ENCODE assay signal across 8 cellular contexts in the genomic region with DNA sequence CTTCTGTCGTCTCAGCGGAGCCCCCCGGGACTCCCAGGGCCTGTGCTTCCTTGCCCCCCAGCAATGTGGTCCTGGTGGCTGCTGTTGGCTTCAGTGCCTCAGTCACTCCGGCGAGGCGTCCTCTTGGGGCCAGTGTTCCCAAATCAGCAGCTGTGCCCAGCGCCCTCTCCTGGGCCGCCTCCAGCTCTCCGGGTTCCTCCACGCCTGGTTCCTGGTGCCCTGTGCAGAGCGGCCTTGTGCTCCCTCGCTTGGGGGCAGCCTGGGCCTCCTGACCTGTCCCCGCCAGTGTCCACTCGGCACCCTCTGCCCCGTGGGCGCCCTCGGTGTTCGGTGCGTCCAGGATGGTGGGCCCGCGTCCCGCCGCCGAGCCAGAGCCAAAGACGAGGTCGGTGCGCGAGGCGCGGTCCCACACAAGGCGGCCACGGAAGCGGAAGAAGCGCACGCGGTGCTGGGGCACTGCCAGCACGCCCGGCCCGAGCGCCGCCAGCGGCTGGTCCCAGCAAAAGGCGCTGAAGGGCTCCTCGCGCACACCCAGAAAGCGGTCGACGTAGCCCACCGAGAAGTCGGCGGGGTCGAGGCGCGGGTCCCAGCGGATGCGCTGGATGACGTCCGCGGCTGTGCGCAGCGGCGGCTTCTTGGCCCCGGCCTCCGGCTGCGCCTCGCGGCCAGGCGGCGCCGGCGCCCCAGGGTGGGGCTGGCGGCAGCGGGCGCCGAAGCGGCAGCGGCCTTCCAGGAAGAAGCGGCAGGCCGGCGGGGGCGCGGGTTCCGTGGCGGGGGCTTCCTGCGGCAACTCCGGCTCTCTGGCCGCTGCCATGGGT. TPM values are rescaled to one million over a fixed set of nuclear protein-coding genes. Genes with fewer than 3 reads are reported as not detected.
DNase-seq lines count a peak whose midpoint lies in the region; ATAC-seq and TF ChIP-seq lines count a peak whose summit lies in the region.

No MANE protein-coding gene starts in this region.

- H3K9me3 Mint-ChIP-seq in activated naive CD4-positive, alpha-beta T cell treated with anti-CD3 and anti-CD28 coated beads, Interleukin-2, amount 50 U/mL, for 72 hours = no peaks in the 10 kb centered on the region

- peak; percentile 16 for TF ChIP-seq CTCF in AG09319 (IDR thresholded peaks at IDR 0.05; ENCODE audit: low read depth, low read length)
- peak; percentile 25 for TF ChIP-seq CTCF in cardiac muscle cell (IDR thresholded peaks at IDR 0.05; ENCODE audit: low read depth, low read length)

- 0 out of 2 replicates have a peak, but pooled peaks cover 5% of the 10 kb centered on the region for H3K9me3 ChIP-seq in SJSA1 (replicated peaks)
- H3K9me3 ChIP-seq in cardiac muscle cell (ENCODE audit: low read depth) = no peaks in the 10 kb centered on the region

- DNase-seq in AG09319 (ENCODE audit: extremely low read depth, low read depth) = no peak
- peak in 1 of 2 experiments; percentile 78 for DNase-seq in SJSA1 (ENCODE audit: low read depth in 1 of 2, low spot score in 2 of 2)
- DNase-seq in activated naive CD4-positive, alpha-beta T cell treated with anti-CD3 and anti-CD28 coated beads, Interleukin-2, amount 50 U/mL, for 72 hours (ENCODE audit: low spot score in 2 of 2) = peak; percentile 72 to 78
- DNase-seq in cardiac muscle cell (ENCODE audit: low read depth in 1 of 2, low spot score in 1 of 2) = peak; percentile 64 to 81
- peak in 8 of 10 donors; percentile 39 to 93 (median 60) for DNase-seq in posterior cingulate gyrus
- DNase-seq in COR-L47 (lab: John Stamatoyannopoulos, UW) = no peak

- H3K27ac Mint-ChIP-seq in activated naive CD4-positive, alpha-beta T cell treated with anti-CD3 and anti-CD28 coated beads, Interleukin-2, amount 50 U/mL, for 72 hours = peak overlapping the region in 1 of 2 donors; percentile 81

- H3K4me1 ChIP-seq in SJSA1 (replicated peaks) (peaks cover 33% of the 10 kb centered on the region), cardiac muscle cell (ENCODE audit: low read depth) (no peaks in the 10 kb centered on the region)

- H3K27me3 ChIP-seq in SJSA1 (replicated peaks) (no peaks in the 10 kb centered on the region), cardiac muscle cell (no peaks in the 10 kb centered on the region)

- H3K36me3 ChIP-seq in SJSA1 = peaks cover 50% of the 10 kb centered on the region
- peaks cover 22% of the 10 kb centered on the region for H3K36me3 ChIP-seq in cardiac muscle cell

- intact Hi-C loops in posterior cingulate gyrus (cut with DNase I) = loop anchor here (2.0 kb wide), 1 partner anchor 14 kb away; a partner anchor contains a TSS

- H3K4me3 ChIP-seq in SJSA1 (peak overlapping the region; percentile 53), cardiac muscle cell (peak overlapping the region; percentile 62)

- peaks cover 4 to 32% of the 10 kb centered on the region in 2 donors for H3K36me3 Mint-ChIP-seq in activated naive CD4-positive, alpha-beta T cell treated with anti-CD3 and anti-CD28 coated beads, Interleukin-2, amount 50 U/mL, for 72 hours

- peak; percentile 24 for ATAC-seq in GM18907 (IDR thresholded peaks at IDR 0.05; ENCODE audit: unreplicated experiment)
- peak; percentile 6 for ATAC-seq in HG03378 (IDR thresholded peaks at IDR 0.05; ENCODE audit: unreplicated experiment)
- peak; percentile 16 to 25 for ATAC-seq in activated naive CD4-positive, alpha-beta T cell treated with anti-CD3 and anti-CD28 coated beads, Interleukin-2, amount 50 U/mL, for 72 hours

- H3K27ac ChIP-seq in SJSA1 = peak overlapping the region; percentile 86
- peak overlapping the region; percentile 79 for H3K27ac ChIP-seq in cardiac muscle cell

RNA-seq across cellular contexts. Expression of a gene that starts 0.7 kb away (rescaled TPM):
- 4.0 and 5.4 TPM in 2 replicates for total RNA-seq in SJSA1 (2014; rRNA removed; shearing (Covaris generic))
- total RNA-seq in activated naive CD4-positive, alpha-beta T cell treated with anti-CD3 and anti-CD28 coated beads, Interleukin-2, amount 50 U/mL, for 72 hours = 1 to 10 TPM; 2.5 to 5.8 TPM
- total RNA-seq in cardiac muscle cell = 6.3 and 7.6 TPM in 2 replicates
- 0.77 TPM in 1 of 2 replicates, not detected in the other for polyA plus RNA-seq in cardiac muscle cell

RNA-seq across cellular contexts. Expression of a gene that starts 10.2 kb away (rescaled TPM):
- 1.2 and 8.8 TPM in 2 replicates for total RNA-seq in SJSA1 (2014; rRNA removed; shearing (Covaris generic))
- total RNA-seq in activated naive CD4-positive, alpha-beta T cell treated with anti-CD3 and anti-CD28 coated beads, Interleukin-2, amount 50 U/mL, for 72 hours = not detected
- 24.6 and 46.6 TPM in 2 replicates for total RNA-seq in cardiac muscle cell
- 28.2 and 42.4 TPM in 2 replicates for polyA plus RNA-seq in cardiac muscle cell

RNA-seq across cellular contexts. Expression of a gene that starts 13.9 kb away (rescaled TPM):
- total RNA-seq in SJSA1 (2014; rRNA removed; shearing (Covaris generic)) = 9.5 and 14.4 TPM in 2 replicates
- total RNA-seq in activated naive CD4-positive, alpha-beta T cell treated with anti-CD3 and anti-CD28 coated beads, Interleukin-2, amount 50 U/mL, for 72 hours = 100 to 1,000 TPM; 191 to 205 TPM
- total RNA-seq in cardiac muscle cell = 66.2 and 171 TPM in 2 replicates
- polyA plus RNA-seq in cardiac muscle cell = 78.4 and 92.8 TPM in 2 replicates

RNA-seq across cellular contexts. Expression of a gene that starts 39.7 kb away (rescaled TPM):
- not detected in 2 replicates for total RNA-seq in SJSA1 (2014; rRNA removed; shearing (Covaris generic))
- total RNA-seq in activated naive CD4-positive, alpha-beta T cell treated with anti-CD3 and anti-CD28 coated beads, Interleukin-2, amount 50 U/mL, for 72 hours = 1 to 10 TPM; 1.7 to 8.4 TPM
- total RNA-seq in cardiac muscle cell = not detected in 2 replicates
- not detected in 2 replicates for polyA plus RNA-seq in cardiac muscle cell

RNA-seq across cellular contexts. Expression of a gene that starts 47.7 kb away (rescaled TPM):
- not detected in 2 replicates for total RNA-seq in SJSA1 (2014; rRNA removed; shearing (Covaris generic))
- under 1 TPM in 1 of 2 donors, not detected in 1; 0.37 TPM for total RNA-seq in activated naive CD4-positive, alpha-beta T cell treated with anti-CD3 and anti-CD28 coated beads, Interleukin-2, amount 50 U/mL, for 72 hours
- total RNA-seq in cardiac muscle cell = 2.6 TPM in 1 of 2 replicates, not detected in the other
- 1.1 TPM in 2 replicates for polyA plus RNA-seq in cardiac muscle cell

Comparison
In these comparisons a context has a peak if more than half of its experiments do, and no peak if none do; other contexts are left out.
1. DNase-seq: peak in activated naive CD4-positive, alpha-beta T cell treated with anti-CD3 and anti-CD28 coated beads, Interleukin-2, amount 50 U/mL, for 72 hours (2 of 2), cardiac muscle cell (2 of 2) and posterior cingulate gyrus (8 of 10); none in AG09319 (single experiment) and COR-L47 (single experiment).
2. Peak in every context shown above with its lines, with median percentiles within 50 percentile points of each other: ATAC-seq.